22 cellular contexts compared by ENCODE assay signal in the genomic region with DNA sequence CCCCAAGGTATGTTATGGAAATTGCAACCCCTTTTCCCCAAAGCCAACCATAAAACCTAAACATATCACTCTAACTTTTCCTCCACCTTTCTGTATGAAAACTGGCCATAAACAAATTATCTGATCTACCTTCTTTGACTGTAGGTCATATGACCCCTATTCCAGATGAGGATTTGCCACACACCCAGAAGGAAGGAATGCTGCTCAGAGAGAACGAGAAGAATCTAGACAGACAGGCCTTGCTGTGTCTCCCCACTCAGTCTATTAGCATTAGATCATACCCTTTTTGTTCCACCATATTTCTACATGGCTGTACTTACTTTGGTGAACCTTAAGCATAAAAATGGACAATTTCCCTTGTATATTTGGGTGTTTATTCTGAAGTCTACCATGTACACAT.
DNase-seq lines count a peak whose midpoint lies in the region; ATAC-seq, FAIRE-seq and TF ChIP-seq lines count a peak whose summit lies in the region.
"Had no signal": no experiment of that assay in that cellular context is flagged by ENCODE, and none has a peak within 500 bp of the region (broad histone marks: within the 10 kb centered on the region; RNA-seq: fewer than 3 reads in every experiment).

No MANE protein-coding gene starts in this region.

- H4K20me1 ChIP-seq in neural cell (ENCODE audit: insufficient read depth) = no peaks in the 10 kb centered on the region
- H4K20me1 ChIP-seq: BLaER1 had no signal

- no peaks in the 10 kb centered on the region for H3K79me2 ChIP-seq in neural cell (replicated peaks; ENCODE audit: insufficient read depth, low read length)

- no peak for TF ChIP-seq CTCF in neural cell (IDR thresholded peaks at IDR 0.05; ENCODE audit: poor library complexity, severe bottlenecking)

- TF ChIP-seq RAD21 in neural cell (conservative IDR thresholded peaks at IDR 0.05) = no peak

- H3K27me3 ChIP-seq in neural cell (ENCODE audit: insufficient read depth, low read depth, low read length) = no peaks in the 10 kb centered on the region
- H3K27me3 ChIP-seq: BLaER1 had no signal

- no peaks in the 10 kb centered on the region for H3K9me2 ChIP-seq in neural cell (ENCODE audit: insufficient read depth, low read length)

- no peak overlapping the region for H3K4me2 ChIP-seq in neural cell (ENCODE audit: low read length)
- H3K4me2 ChIP-seq: BLaER1, GM23338 had no signal

- ATAC-seq in GM21717 (IDR thresholded peaks at IDR 0.05; ENCODE audit: unreplicated experiment) = no peak
- ATAC-seq: CD8-positive, alpha-beta T cell; GM23338; HCT116 had no signal

- TF ChIP-seq EP300 in neural cell (conservative IDR thresholded peaks at IDR 0.05; ENCODE audit: poor library complexity, severe bottlenecking) = no peak

- no peaks in the 10 kb centered on the region for H3K9me3 ChIP-seq in neural cell (ENCODE audit: low read length)
- H3K9me3 ChIP-seq: BLaER1 had no signal

- no peaks in the 10 kb centered on the region for H3K36me3 ChIP-seq in neural cell (ENCODE audit: insufficient read depth, low read length)
- H3K36me3 ChIP-seq: BLaER1 had no signal

- no peak overlapping the region for H3K9ac ChIP-seq in neural cell (ENCODE audit: low read length)
- H3K9ac ChIP-seq: BLaER1 had no signal

- no peak overlapping the region for H3K4me3 ChIP-seq in neural cell (ENCODE audit: low read length)
- H3K4me3 ChIP-seq: BLaER1, GM23338 had no signal

- no peak for FAIRE-seq in HTR-8/SVneo (lab: Jason Lieb, UNC)
- FAIRE-seq: A204.1, G401.6, GM19239 had no signal

- H3K27ac ChIP-seq in caudate nucleus (ENCODE audit: low read depth, low read length) = peak overlapping the region; percentile 67
- peak overlapping the region; percentile 71 for H3K27ac ChIP-seq in neural cell (ENCODE audit: low read length)
- H3K27ac ChIP-seq in temporal lobe (ENCODE audit: low read depth, low read length) = peak overlapping the region; percentile 63
- H3K27ac ChIP-seq: 22Rv1, BLaER1, C4-2B had no signal

- DNase-seq in NCI-H2227 (lab: John Stamatoyannopoulos, UW; ENCODE audit: unreplicated experiment) = peak; percentile 3
- DNase-seq in NCI-H2227 treated with DMSO at 0.1 percent for 48 hours (lab: John Stamatoyannopoulos, UW) = no peak
- DNase-seq in caudate nucleus (lab: John Stamatoyannopoulos, UW) = no peak
- DNase-seq in HTR-8/SVneo (ENCODE audit: insufficient read length, low spot score) = no peak
- DNase-seq in KG1 (lab: John Stamatoyannopoulos, UW) = no peak
- DNase-seq: Caco-2; CD4-positive, CD25-positive, alpha-beta regulatory T cell; CD8-positive, alpha-beta T cell; DMS153; DND-41; H9 had no signal

- H2AFZ ChIP-seq in neural cell (ENCODE audit: low read depth, low read length) = no peak overlapping the region
- H2AFZ ChIP-seq: GM23338 had no signal

- H3F3A ChIP-seq in neural cell (ENCODE audit: insufficient read depth, low read length, poor library complexity, severe bottlenecking) = peaks cover 4% of the 10 kb centered on the region

TF ChIP-seq in neural cell, 6 proteins besides CTCF, POLR2A, EP300 and RAD21:
- TF ChIP-seq EZH2 (IDR thresholded peaks at IDR 0.05; ENCODE audit: borderline replicate concordance, insufficient read depth, low read length, poor library complexity, severe bottlenecking) (no peak), POLR2AphosphoS5 (IDR thresholded peaks at IDR 0.05) (no peak), TAF1 (IDR thresholded peaks at IDR 0.05; ENCODE audit: low read depth) (no peak), SMC3 (conservative IDR thresholded peaks at IDR 0.05; ENCODE audit: poor library complexity) (no peak), MXI1 (conservative IDR thresholded peaks at IDR 0.05; ENCODE audit: poor library complexity, severe bottlenecking) (no peak)
- TF ChIP-seq, protein P1, sequence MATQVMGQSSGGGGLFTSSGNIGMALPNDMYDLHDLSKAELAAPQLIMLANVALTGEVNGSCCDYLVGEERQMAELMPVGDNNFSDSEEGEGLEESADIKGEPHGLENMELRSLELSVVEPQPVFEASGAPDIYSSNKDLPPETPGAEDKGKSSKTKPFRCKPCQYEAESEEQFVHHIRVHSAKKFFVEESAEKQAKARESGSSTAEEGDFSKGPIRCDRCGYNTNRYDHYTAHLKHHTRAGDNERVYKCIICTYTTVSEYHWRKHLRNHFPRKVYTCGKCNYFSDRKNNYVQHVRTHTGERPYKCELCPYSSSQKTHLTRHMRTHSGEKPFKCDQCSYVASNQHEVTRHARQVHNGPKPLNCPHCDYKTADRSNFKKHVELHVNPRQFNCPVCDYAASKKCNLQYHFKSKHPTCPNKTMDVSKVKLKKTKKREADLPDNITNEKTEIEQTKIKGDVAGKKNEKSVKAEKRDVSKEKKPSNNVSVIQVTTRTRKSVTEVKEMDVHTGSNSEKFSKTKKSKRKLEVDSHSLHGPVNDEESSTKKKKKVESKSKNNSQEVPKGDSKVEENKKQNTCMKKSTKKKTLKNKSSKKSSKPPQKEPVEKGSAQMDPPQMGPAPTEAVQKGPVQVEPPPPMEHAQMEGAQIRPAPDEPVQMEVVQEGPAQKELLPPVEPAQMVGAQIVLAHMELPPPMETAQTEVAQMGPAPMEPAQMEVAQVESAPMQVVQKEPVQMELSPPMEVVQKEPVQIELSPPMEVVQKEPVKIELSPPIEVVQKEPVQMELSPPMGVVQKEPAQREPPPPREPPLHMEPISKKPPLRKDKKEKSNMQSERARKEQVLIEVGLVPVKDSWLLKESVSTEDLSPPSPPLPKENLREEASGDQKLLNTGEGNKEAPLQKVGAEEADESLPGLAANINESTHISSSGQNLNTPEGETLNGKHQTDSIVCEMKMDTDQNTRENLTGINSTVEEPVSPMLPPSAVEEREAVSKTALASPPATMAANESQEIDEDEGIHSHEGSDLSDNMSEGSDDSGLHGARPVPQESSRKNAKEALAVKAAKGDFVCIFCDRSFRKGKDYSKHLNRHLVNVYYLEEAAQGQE (IDR thresholded peaks at IDR 0.05; ENCODE audit: borderline replicate concordance) = no peak
